In the genomic region with DNA sequence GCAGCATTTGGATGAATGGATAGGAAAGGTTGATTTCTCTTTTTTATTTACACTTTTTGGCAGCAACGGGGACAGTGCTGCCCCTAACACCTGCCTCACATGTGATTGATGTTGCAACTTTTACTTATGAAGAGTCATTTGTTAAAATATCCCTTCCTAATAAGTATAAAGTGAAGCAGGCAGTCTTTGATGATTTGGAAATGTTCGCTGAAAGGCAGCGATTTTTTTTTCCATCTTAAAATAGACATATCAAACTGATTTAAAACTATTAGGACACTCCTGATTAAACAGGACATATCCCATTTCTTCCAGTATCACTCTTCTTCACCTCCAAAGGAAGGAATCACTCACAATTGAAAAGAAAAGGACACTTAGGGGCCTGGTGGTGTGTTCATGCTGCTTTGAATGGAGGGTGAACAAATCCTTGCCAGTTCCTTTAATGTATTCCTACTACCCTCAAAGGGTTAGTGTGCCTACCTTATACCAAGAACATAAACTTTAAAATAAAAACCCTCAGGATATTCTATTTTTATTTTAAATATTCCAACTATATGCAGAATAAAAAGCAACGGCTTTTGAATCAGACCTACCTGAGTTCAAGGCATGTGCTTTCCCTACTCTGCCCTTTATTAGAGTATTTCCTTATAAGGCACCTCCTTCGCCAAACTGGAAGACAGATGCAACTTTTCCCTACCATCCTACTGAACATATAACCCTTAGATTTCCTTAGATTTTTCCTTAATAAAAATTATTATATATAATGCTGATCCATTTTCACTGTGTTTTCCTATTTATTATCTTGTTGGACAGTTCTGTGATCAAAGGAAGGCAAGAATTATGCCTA, we compare ENCODE assay signal across 9 cellular contexts. TPM values are rescaled to one million over a fixed set of nuclear protein-coding genes. Genes with fewer than 3 reads are reported as not detected.
DNase-seq lines count a peak whose midpoint lies in the region; ATAC-seq, FAIRE-seq and TF ChIP-seq lines count a peak whose summit lies in the region.
"Had no signal": no experiment of that assay in that cellular context is flagged by ENCODE, and none has a peak within 500 bp of the region (broad histone marks: within the 10 kb centered on the region; RNA-seq: fewer than 3 reads in every experiment).

No MANE protein-coding gene starts in this region.

- H4K5ac ChIP-seq in H9 (ENCODE audit: insufficient read length, low read depth, low read length): no peak overlapping the region

- H3T11ph ChIP-seq in H9 (ENCODE audit: low read length): no peak overlapping the region

- TF ChIP-seq CTCF in 22Rv1 (IDR thresholded peaks at IDR 0.05) (no peak), H9 (conservative IDR thresholded peaks at IDR 0.05) (no peak), body of pancreas (IDR thresholded peaks at IDR 0.05) (no peak), GM20000 (IDR thresholded peaks at IDR 0.05; ENCODE audit: extremely low read depth, missing control alignments) (no peak)

- ATAC-seq in body of pancreas: no peak
- ATAC-seq in memory B cell (ENCODE audit: low read depth): no peak
- no peak for ATAC-seq in GM21381 (IDR thresholded peaks at IDR 0.05; ENCODE audit: unreplicated experiment)

- H2BK120ac ChIP-seq in H9 (ENCODE audit: low read depth, low read length, poor library complexity, severe bottlenecking): no peak overlapping the region

- no peak overlapping the region for H2BK12ac ChIP-seq in H9 (ENCODE audit: insufficient read length, low read depth, low read length)

- H3K23me2 ChIP-seq in H9 (ENCODE audit: insufficient read length, low read depth, low read length, poor library complexity, severe bottlenecking): no peaks in the 10 kb centered on the region

- peaks cover 13% of the 10 kb centered on the region; the same call in 1 of the 2 replicates for H3K79me2 ChIP-seq in H9 (ENCODE audit: insufficient read depth, low read length)

- no peak overlapping the region for H3K4ac ChIP-seq in H9 (ENCODE audit: low read depth, low read length)

- no peak overlapping the region for H3K23ac ChIP-seq in H9 (ENCODE audit: insufficient read length, low read depth, low read length)

- H3K79me1 ChIP-seq in H9 (ENCODE audit: insufficient read depth, low read depth, low read length, poor library complexity, severe bottlenecking): peaks cover 8% of the 10 kb centered on the region

- H3K18ac ChIP-seq in H9 (ENCODE audit: insufficient read length, low read depth, low read length): no peak overlapping the region

- WGBS in H9 (ENCODE audit: extremely low coverage, insufficient read length, low lambda C conversion rate): no CpG with 5 or more reads among the region's 5 CpGs
- WGBS in body of pancreas, 2 donors: 8 to 9% methylated on average over 5 of the region's 5 CpGs

- no peaks in the 10 kb centered on the region for H4K20me1 ChIP-seq in H9 (ENCODE audit: control insufficient read depth, insufficient read depth, insufficient read length)

- H3K36me3 Mint-ChIP-seq in H9 (ENCODE audit: insufficient read depth in 1 of 3, low read depth in 3 of 3) (peaks cover 3 to 10% (median 5%) of the 10 kb centered on the region in 3 experiments; a peak in 5 of 7 replicates), memory B cell (peaks cover 2% of the 10 kb centered on the region)

- H3K27me3 Mint-ChIP-seq in H9 (ENCODE audit: low read depth): no peaks in the 10 kb centered on the region
- no peaks in the 10 kb centered on the region for H3K27me3 Mint-ChIP-seq in memory B cell

- no peak overlapping the region for H4K8ac ChIP-seq in H9 (replicated peaks; ENCODE audit: insufficient read length, low read depth, low read length)

- H3K9me3 Mint-ChIP-seq in H9 (no peaks in the 10 kb centered on the region), memory B cell (no peaks in the 10 kb centered on the region)

- H2AK5ac ChIP-seq in H9 (ENCODE audit: insufficient read length, low read length): no peak overlapping the region

- intact Hi-C loops in body of pancreas (cut with DNase I): no loop called here

- H4K91ac ChIP-seq in H9 (ENCODE audit: insufficient read length, low read depth, low read length): no peak overlapping the region

- H3K14ac ChIP-seq in H9 (ENCODE audit: insufficient read depth, low read length): peak overlapping the region; percentile 84; the same call in 1 of the 2 replicates

- no peak overlapping the region for H2AFZ ChIP-seq in H9 (ENCODE audit: low read length)

- peak overlapping the region in 2 of 3 experiments; percentile 78 to 92; a peak in 3 of 7 replicates for H3K27ac Mint-ChIP-seq in H9
- H3K27ac Mint-ChIP-seq in memory B cell: no peak overlapping the region

- H3K27me3 ChIP-seq in H9 (ENCODE audit: insufficient read depth, low read length) (no peaks in the 10 kb centered on the region), body of pancreas (no peaks in the 10 kb centered on the region)

- H3K4me3 Mint-ChIP-seq in H9 (peak overlapping the region in 1 of 2 experiments; percentile 7; a peak in 1 of 5 replicates), memory B cell (peak overlapping the region; percentile 54)

- H2BK5ac ChIP-seq in H9 (ENCODE audit: insufficient read length, low read length): no peak overlapping the region

- H3K4me1 ChIP-seq in H9 (ENCODE audit: insufficient read depth, low read length): 0 out of 2 replicates have a peak, but pooled peaks cover 2% of the 10 kb centered on the region
- peaks cover 40% of the 10 kb centered on the region for H3K4me1 ChIP-seq in body of pancreas

- peak overlapping the region; percentile 83 for H3K9ac ChIP-seq in H9 (ENCODE audit: extremely low read depth, insufficient read length, low read length)

- H3K9me3 ChIP-seq in H9 (ENCODE audit: control insufficient read depth, low read depth, low read length) (no peaks in the 10 kb centered on the region), body of pancreas (no peaks in the 10 kb centered on the region)

- H3K36me3 ChIP-seq in body of pancreas (replicated peaks in 1 of 2; ENCODE audit: insufficient read depth in 1 of 2, low read depth in 2 of 2): no peaks in the 10 kb centered on the region

- H2BK20ac ChIP-seq in H9 (ENCODE audit: low read depth, low read length, poor library complexity, severe bottlenecking): no peak overlapping the region

- no peak for FAIRE-seq in HTR-8/SVneo (lab: Jason Lieb, UNC)

- no peak for TF ChIP-seq POLR2A in body of pancreas (IDR thresholded peaks at IDR 0.05)

- peak overlapping the region; percentile 64 for H3K4me2 ChIP-seq in H9 (ENCODE audit: insufficient read depth, insufficient read length, low read length)

- H3K4me3 ChIP-seq in body of pancreas: peak overlapping the region; percentile 59 to 75

- H3K4me1 Mint-ChIP-seq in H9 (peaks cover 15 to 17% of the 10 kb centered on the region in 2 experiments), memory B cell (peaks cover 39% of the 10 kb centered on the region)

- H3K27ac ChIP-seq in 22Rv1 (peak overlapping the region; percentile 93; the same call in 1 of the 2 replicates), H9 (ENCODE audit: insufficient read length, low read depth, low read length) (no peak overlapping the region), body of pancreas (peak overlapping the region in 3 of 4 donors; percentile 88 to 98 (median 94))

- H2BK15ac ChIP-seq in H9 (ENCODE audit: low read depth, low read length): no peak overlapping the region

- no peak overlapping the region for H3K56ac ChIP-seq in H9 (ENCODE audit: insufficient read length, low read depth, low read length)

- DNase-seq in H9: no peak
- DNase-seq in body of pancreas: no peak
- DNase-seq in memory B cell (ENCODE audit: low spot score in 2 of 2): no peak
- no peak for DNase-seq in GM20000 (ENCODE audit: low spot score)
- no peak for DNase-seq in NCI-H1436 (lab: John Stamatoyannopoulos, UW)
- no peak for DNase-seq in HTR-8/SVneo (ENCODE audit: insufficient read length, low spot score)
- DNase-seq: NCI-H1694 treated with DMSO at 0.1 percent for 48 hours had no signal

RNA-seq across cellular contexts. Expression of a gene that starts 1.1 kb away (rescaled TPM):
- total RNA-seq in H9 (2021) (26.8 and 28.9 TPM in 2 replicates), body of pancreas (10 to 100 TPM; 12.9 to 18.7 TPM)

RNA-seq across cellular contexts. Expression of a gene that starts 1.5 kb away (rescaled TPM):
- total RNA-seq in H9 (2021) (36.7 and 37.4 TPM in 2 replicates), body of pancreas (10 to 100 TPM in 1 of 2 donors, 1 to 10 TPM in 1; 7.9 to 17.1 TPM)
